ENCODE assay signal across 1 cellular context in the genomic region with DNA sequence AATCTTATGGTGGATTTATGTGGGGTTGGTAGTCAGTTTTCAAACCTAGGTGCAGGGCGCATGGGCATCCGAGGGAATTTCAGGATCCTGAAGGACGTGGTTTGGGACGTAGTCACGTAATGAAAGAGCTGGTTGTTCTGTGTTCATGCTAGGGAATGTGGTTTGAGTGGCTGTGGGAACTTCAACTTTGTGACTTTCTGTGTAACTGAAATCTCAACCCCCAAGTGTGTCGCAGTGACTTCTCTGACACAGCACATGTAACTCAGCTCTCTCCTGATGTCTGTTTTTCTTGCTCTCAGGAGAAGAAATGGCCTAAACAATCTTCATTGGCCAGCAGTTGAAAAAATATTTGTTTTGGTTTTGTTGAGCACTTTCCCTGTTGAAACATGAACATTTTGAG.
A peak's percentile ranks its signal among the peaks of the same experiment; 100 is the strongest.
TF ChIP-seq lines count a peak whose summit lies in the region.

No MANE protein-coding gene starts in this region.

TF ChIP-seq in GM12878, 131 proteins besides CTCF, POLR2A, EP300 and RAD21 (continued from another document and continues in another):
- TF ChIP-seq SUZ12 (IDR thresholded peaks at IDR 0.05; ENCODE audit: unreplicated experiment) (no peak), HDGF (IDR thresholded peaks at IDR 0.05) (no peak), BRCA1 (IDR thresholded peaks at IDR 0.05; ENCODE audit: low read depth, low read length) (no peak), ASH2L (IDR thresholded peaks at IDR 0.05; ENCODE audit: borderline replicate concordance, low read depth) (no peak), SIX5 (IDR thresholded peaks at IDR 0.05; ENCODE audit: low read depth, low read length, severe bottlenecking) (no peak), TCF7 (IDR thresholded peaks at IDR 0.05; ENCODE audit: borderline replicate concordance) (no peak), SRF (IDR thresholded peaks at IDR 0.05; ENCODE audit: low read depth in 2 of 2, low read length in 2 of 2) (no peak), ZNF217 (IDR thresholded peaks at IDR 0.05) (no peak), ZZZ3 (IDR thresholded peaks at IDR 0.05; ENCODE audit: control insufficient read depth, insufficient read length, low read depth) (no peak), NFIC (IDR thresholded peaks at IDR 0.05; ENCODE audit: low read depth, low read length) (peak; percentile 78), TBL1XR1 (IDR thresholded peaks at IDR 0.05; ENCODE audit: low read depth, low read length) (no peak), MEF2B (IDR thresholded peaks at IDR 0.05; ENCODE audit: partially characterized antibody, poor library complexity, severe bottlenecking) (peak; percentile 93), POU2F2 (IDR thresholded peaks at IDR 0.05; ENCODE audit: borderline replicate concordance, low read depth, low read length) (peak; percentile 41; the same call in 1 of the 3 replicates), CEBPB (IDR thresholded peaks at IDR 0.05; ENCODE audit: borderline replicate concordance in 1 of 2, low read depth in 2 of 2, low read length in 2 of 2) (no peak), HDAC6 (IDR thresholded peaks at IDR 0.05; ENCODE audit: unreplicated experiment) (no peak), MYB (IDR thresholded peaks at IDR 0.05; ENCODE audit: borderline replicate concordance, low read depth, low read length) (peak; percentile 52; the same call in 1 of the 2 replicates), PAX5 (IDR thresholded peaks at IDR 0.05; ENCODE audit: borderline replicate concordance, low read depth, low read length) (no peak; the same call in 1 of the 2 replicates), NFYA (IDR thresholded peaks at IDR 0.05; ENCODE audit: borderline replicate concordance, low read depth, low read length) (no peak), BHLHE40 (IDR thresholded peaks at IDR 0.05; ENCODE audit: borderline replicate concordance in 1 of 2, low read depth in 2 of 2, low read length in 1 of 2) (peak; percentile 19 to 45; a peak in 3 of 4 replicates), IKZF2 (IDR thresholded peaks at IDR 0.05) (peak; percentile 87 to 90), HCFC1 (IDR thresholded peaks at IDR 0.05; ENCODE audit: low read length) (no peak), ZNF622 (IDR thresholded peaks at IDR 0.05) (no peak), STAT3 (IDR thresholded peaks at IDR 0.05; ENCODE audit: low read depth, low read length) (no peak), GABPA (IDR thresholded peaks at IDR 0.05; ENCODE audit: low read depth) (no peak), ZBED1 (IDR thresholded peaks at IDR 0.05; ENCODE audit: borderline replicate concordance) (peak; percentile 63; the same call in 1 of the 2 replicates), ZNF24 (IDR thresholded peaks at IDR 0.05) (no peak; the same call in none of the 2 replicates), SP1 (IDR thresholded peaks at IDR 0.05; ENCODE audit: low read depth, low read length) (peak; percentile 33)
- TF ChIP-seq, protein P1, sequence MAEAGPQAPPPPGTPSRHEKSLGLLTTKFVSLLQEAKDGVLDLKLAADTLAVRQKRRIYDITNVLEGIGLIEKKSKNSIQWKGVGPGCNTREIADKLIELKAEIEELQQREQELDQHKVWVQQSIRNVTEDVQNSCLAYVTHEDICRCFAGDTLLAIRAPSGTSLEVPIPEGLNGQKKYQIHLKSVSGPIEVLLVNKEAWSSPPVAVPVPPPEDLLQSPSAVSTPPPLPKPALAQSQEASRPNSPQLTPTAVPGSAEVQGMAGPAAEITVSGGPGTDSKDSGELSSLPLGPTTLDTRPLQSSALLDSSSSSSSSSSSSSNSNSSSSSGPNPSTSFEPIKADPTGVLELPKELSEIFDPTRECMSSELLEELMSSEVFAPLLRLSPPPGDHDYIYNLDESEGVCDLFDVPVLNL (IDR thresholded peaks at IDR 0.05; ENCODE audit: low read depth, low read length): no peak
- TF ChIP-seq, protein P2, sequence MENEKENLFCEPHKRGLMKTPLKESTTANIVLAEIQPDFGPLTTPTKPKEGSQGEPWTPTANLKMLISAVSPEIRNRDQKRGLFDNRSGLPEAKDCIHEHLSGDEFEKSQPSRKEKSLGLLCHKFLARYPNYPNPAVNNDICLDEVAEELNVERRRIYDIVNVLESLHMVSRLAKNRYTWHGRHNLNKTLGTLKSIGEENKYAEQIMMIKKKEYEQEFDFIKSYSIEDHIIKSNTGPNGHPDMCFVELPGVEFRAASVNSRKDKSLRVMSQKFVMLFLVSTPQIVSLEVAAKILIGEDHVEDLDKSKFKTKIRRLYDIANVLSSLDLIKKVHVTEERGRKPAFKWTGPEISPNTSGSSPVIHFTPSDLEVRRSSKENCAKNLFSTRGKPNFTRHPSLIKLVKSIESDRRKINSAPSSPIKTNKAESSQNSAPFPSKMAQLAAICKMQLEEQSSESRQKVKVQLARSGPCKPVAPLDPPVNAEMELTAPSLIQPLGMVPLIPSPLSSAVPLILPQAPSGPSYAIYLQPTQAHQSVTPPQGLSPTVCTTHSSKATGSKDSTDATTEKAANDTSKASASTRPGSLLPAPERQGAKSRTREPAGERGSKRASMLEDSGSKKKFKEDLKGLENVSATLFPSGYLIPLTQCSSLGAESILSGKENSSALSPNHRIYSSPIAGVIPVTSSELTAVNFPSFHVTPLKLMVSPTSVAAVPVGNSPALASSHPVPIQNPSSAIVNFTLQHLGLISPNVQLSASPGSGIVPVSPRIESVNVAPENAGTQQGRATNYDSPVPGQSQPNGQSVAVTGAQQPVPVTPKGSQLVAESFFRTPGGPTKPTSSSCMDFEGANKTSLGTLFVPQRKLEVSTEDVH (IDR thresholded peaks at IDR 0.05; ENCODE audit: low read depth, partially characterized antibody): no peak
- TF ChIP-seq, protein P3, sequence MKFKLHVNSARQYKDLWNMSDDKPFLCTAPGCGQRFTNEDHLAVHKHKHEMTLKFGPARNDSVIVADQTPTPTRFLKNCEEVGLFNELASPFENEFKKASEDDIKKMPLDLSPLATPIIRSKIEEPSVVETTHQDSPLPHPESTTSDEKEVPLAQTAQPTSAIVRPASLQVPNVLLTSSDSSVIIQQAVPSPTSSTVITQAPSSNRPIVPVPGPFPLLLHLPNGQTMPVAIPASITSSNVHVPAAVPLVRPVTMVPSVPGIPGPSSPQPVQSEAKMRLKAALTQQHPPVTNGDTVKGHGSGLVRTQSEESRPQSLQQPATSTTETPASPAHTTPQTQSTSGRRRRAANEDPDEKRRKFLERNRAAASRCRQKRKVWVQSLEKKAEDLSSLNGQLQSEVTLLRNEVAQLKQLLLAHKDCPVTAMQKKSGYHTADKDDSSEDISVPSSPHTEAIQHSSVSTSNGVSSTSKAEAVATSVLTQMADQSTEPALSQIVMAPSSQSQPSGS (IDR thresholded peaks at IDR 0.05; ENCODE audit: low read length): peak; percentile 91
- TF ChIP-seq, protein P4, sequence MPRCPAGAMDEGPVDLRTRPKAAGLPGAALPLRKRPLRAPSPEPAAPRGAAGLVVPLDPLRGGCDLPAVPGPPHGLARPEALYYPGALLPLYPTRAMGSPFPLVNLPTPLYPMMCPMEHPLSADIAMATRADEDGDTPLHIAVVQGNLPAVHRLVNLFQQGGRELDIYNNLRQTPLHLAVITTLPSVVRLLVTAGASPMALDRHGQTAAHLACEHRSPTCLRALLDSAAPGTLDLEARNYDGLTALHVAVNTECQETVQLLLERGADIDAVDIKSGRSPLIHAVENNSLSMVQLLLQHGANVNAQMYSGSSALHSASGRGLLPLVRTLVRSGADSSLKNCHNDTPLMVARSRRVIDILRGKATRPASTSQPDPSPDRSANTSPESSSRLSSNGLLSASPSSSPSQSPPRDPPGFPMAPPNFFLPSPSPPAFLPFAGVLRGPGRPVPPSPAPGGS (IDR thresholded peaks at IDR 0.05; ENCODE audit: borderline replicate concordance, insufficient read depth, low read depth, low read length, poor library complexity, severe bottlenecking): peak; percentile 93
- TF ChIP-seq, protein P5, sequence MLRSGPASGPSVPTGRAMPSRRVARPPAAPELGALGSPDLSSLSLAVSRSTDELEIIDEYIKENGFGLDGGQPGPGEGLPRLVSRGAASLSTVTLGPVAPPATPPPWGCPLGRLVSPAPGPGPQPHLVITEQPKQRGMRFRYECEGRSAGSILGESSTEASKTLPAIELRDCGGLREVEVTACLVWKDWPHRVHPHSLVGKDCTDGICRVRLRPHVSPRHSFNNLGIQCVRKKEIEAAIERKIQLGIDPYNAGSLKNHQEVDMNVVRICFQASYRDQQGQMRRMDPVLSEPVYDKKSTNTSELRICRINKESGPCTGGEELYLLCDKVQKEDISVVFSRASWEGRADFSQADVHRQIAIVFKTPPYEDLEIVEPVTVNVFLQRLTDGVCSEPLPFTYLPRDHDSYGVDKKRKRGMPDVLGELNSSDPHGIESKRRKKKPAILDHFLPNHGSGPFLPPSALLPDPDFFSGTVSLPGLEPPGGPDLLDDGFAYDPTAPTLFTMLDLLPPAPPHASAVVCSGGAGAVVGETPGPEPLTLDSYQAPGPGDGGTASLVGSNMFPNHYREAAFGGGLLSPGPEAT (IDR thresholded peaks at IDR 0.05; ENCODE audit: low read depth): peak; percentile 79
- TF ChIP-seq, protein P6, sequence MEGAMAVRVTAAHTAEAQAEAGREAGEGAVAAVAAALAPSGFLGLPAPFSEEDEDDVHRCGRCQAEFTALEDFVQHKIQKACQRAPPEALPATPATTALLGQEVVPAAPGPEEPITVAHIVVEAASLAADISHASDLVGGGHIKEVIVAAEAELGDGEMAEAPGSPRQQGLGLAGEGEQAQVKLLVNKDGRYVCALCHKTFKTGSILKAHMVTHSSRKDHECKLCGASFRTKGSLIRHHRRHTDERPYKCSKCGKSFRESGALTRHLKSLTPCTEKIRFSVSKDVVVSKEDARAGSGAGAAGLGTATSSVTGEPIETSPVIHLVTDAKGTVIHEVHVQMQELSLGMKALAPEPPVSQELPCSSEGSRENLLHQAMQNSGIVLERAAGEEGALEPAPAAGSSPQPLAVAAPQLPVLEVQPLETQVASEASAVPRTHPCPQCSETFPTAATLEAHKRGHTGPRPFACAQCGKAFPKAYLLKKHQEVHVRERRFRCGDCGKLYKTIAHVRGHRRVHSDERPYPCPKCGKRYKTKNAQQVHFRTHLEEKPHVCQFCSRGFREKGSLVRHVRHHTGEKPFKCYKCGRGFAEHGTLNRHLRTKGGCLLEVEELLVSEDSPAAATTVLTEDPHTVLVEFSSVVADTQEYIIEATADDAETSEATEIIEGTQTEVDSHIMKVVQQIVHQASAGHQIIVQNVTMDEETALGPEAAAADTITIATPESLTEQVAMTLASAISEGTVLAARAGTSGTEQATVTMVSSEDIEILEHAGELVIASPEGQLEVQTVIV (IDR thresholded peaks at IDR 0.05; ENCODE audit: borderline replicate concordance, partially characterized antibody): no peak
- TF ChIP-seq, protein P7, sequence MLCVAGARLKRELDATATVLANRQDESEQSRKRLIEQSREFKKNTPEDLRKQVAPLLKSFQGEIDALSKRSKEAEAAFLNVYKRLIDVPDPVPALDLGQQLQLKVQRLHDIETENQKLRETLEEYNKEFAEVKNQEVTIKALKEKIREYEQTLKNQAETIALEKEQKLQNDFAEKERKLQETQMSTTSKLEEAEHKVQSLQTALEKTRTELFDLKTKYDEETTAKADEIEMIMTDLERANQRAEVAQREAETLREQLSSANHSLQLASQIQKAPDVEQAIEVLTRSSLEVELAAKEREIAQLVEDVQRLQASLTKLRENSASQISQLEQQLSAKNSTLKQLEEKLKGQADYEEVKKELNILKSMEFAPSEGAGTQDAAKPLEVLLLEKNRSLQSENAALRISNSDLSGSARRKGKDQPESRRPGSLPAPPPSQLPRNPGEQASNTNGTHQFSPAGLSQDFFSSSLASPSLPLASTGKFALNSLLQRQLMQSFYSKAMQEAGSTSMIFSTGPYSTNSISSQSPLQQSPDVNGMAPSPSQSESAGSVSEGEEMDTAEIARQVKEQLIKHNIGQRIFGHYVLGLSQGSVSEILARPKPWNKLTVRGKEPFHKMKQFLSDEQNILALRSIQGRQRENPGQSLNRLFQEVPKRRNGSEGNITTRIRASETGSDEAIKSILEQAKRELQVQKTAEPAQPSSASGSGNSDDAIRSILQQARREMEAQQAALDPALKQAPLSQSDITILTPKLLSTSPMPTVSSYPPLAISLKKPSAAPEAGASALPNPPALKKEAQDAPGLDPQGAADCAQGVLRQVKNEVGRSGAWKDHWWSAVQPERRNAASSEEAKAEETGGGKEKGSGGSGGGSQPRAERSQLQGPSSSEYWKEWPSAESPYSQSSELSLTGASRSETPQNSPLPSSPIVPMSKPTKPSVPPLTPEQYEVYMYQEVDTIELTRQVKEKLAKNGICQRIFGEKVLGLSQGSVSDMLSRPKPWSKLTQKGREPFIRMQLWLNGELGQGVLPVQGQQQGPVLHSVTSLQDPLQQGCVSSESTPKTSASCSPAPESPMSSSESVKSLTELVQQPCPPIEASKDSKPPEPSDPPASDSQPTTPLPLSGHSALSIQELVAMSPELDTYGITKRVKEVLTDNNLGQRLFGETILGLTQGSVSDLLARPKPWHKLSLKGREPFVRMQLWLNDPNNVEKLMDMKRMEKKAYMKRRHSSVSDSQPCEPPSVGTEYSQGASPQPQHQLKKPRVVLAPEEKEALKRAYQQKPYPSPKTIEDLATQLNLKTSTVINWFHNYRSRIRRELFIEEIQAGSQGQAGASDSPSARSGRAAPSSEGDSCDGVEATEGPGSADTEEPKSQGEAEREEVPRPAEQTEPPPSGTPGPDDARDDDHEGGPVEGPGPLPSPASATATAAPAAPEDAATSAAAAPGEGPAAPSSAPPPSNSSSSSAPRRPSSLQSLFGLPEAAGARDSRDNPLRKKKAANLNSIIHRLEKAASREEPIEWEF (IDR thresholded peaks at IDR 0.05; ENCODE audit: insufficient replicate concordance, low read depth, low read length): peak; percentile 89
- TF ChIP-seq, protein P8, sequence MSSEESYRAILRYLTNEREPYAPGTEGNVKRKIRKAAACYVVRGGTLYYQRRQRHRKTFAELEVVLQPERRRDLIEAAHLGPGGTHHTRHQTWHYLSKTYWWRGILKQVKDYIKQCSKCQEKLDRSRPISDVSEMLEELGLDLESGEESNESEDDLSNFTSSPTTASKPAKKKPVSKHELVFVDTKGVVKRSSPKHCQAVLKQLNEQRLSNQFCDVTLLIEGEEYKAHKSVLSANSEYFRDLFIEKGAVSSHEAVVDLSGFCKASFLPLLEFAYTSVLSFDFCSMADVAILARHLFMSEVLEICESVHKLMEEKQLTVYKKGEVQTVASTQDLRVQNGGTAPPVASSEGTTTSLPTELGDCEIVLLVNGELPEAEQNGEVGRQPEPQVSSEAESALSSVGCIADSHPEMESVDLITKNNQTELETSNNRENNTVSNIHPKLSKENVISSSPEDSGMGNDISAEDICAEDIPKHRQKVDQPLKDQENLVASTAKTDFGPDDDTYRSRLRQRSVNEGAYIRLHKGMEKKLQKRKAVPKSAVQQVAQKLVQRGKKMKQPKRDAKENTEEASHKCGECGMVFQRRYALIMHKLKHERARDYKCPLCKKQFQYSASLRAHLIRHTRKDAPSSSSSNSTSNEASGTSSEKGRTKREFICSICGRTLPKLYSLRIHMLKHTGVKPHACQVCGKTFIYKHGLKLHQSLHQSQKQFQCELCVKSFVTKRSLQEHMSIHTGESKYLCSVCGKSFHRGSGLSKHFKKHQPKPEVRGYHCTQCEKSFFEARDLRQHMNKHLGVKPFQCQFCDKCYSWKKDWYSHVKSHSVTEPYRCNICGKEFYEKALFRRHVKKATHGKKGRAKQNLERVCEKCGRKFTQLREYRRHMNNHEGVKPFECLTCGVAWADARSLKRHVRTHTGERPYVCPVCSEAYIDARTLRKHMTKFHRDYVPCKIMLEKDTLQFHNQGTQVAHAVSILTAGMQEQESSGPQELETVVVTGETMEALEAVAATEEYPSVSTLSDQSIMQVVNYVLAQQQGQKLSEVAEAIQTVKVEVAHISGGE (CRISPR knock-in tag; IDR thresholded peaks at IDR 0.05): no peak
- TF ChIP-seq, protein P9, sequence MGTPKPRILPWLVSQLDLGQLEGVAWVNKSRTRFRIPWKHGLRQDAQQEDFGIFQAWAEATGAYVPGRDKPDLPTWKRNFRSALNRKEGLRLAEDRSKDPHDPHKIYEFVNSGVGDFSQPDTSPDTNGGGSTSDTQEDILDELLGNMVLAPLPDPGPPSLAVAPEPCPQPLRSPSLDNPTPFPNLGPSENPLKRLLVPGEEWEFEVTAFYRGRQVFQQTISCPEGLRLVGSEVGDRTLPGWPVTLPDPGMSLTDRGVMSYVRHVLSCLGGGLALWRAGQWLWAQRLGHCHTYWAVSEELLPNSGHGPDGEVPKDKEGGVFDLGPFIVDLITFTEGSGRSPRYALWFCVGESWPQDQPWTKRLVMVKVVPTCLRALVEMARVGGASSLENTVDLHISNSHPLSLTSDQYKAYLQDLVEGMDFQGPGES (IDR thresholded peaks at IDR 0.05): no peak
